9 cellular contexts compared by ENCODE assay signal in the genomic region with DNA sequence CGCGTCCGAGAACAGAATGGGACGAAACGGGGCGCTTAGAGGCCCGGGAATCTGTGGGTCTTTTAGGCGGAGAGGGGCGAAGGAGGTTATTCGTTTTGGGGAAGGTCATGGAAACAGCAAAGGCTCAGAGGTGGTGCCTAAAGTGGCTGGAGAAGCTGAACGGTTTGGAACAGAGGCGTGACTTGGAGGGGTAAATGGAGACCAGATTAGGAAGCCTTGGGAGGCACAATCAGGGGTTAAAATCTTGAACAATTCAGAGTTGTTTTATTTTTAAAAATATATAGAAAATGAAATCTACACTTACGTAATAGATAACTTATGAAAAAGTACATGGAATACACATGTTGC. TPM values are rescaled to one million over a fixed set of nuclear protein-coding genes. Genes with fewer than 3 reads are reported as not detected.
DNase-seq lines count a peak whose midpoint lies in the region; ATAC-seq and TF ChIP-seq lines count a peak whose summit lies in the region.
"Had no signal": no experiment of that assay in that cellular context is flagged by ENCODE, and none has a peak within 500 bp of the region (broad histone marks: within the 10 kb centered on the region; RNA-seq: fewer than 3 reads in every experiment).

No MANE protein-coding gene starts in this region.

- H3K4me1 Mint-ChIP-seq in T-helper 2 cell treated with Interferon-gamma antibody and Interleukin-4, amounts not matched to agents 5 μg/mL and 100 μg/mL, for 36 hours (ENCODE audit: low read depth): peaks cover 19% of the 10 kb centered on the region

- peaks cover 7% of the 10 kb centered on the region for H3K9me3 Mint-ChIP-seq in T-helper 2 cell treated with Interferon-gamma antibody and Interleukin-4, amounts not matched to agents 5 μg/mL and 100 μg/mL, for 36 hours

- peak overlapping the region; percentile 90 for H3K4me3 Mint-ChIP-seq in T-helper 2 cell treated with Interferon-gamma antibody and Interleukin-4, amounts not matched to agents 5 μg/mL and 100 μg/mL, for 36 hours

- DNase-seq in T-helper 2 cell treated with Interferon-gamma antibody and Interleukin-4, amounts not matched to agents 5 μg/mL and 100 μg/mL, for 36 hours (ENCODE audit: low spot score): no peak
- no peak for DNase-seq in T-helper 2 cell
- DNase-seq in lung (ENCODE audit: low spot score): no peak
- no peak for DNase-seq in left lobe of liver (ENCODE audit: low spot score)
- no peak for DNase-seq in NCI-H446 treated with DMSO at 0.1 percent for 48 hours (lab: John Stamatoyannopoulos, UW)

- peaks cover 2% of the 10 kb centered on the region for H3K36me3 Mint-ChIP-seq in T-helper 2 cell treated with Interferon-gamma antibody and Interleukin-4, amounts not matched to agents 5 μg/mL and 100 μg/mL, for 36 hours (ENCODE audit: low read depth)

- no peaks in the 10 kb centered on the region for H3K27me3 ChIP-seq in lung (ENCODE audit: control insufficient read depth, insufficient read depth)

- H3K27ac ChIP-seq in cingulate gyrus (ENCODE audit: low read depth, low read length): peak overlapping the region; percentile 48
- peak overlapping the region in 1 of 2 donors; percentile 84 for H3K27ac ChIP-seq in lung (ENCODE audit: low read depth in 1 of 2, low read length in 1 of 2)
- peak overlapping the region; percentile 78 for H3K27ac ChIP-seq in temporal lobe (ENCODE audit: low read depth, low read length)

- H3K27ac Mint-ChIP-seq in T-helper 2 cell treated with Interferon-gamma antibody and Interleukin-4, amounts not matched to agents 5 μg/mL and 100 μg/mL, for 36 hours: peak overlapping the region; percentile 77

- no peak for TF ChIP-seq CTCF in lung (IDR thresholded peaks at IDR 0.05; ENCODE audit: control extremely low read depth, extremely low read depth)

- peaks cover 83% of the 10 kb centered on the region for H3K27me3 Mint-ChIP-seq in T-helper 2 cell treated with Interferon-gamma antibody and Interleukin-4, amounts not matched to agents 5 μg/mL and 100 μg/mL, for 36 hours (ENCODE audit: low read depth)

- ATAC-seq in lung (ENCODE audit: insufficient read depth, low FRiP score): no peak
- no peak for ATAC-seq in left lobe of liver
- ATAC-seq in HG03139 (IDR thresholded peaks at IDR 0.05; ENCODE audit: unreplicated experiment): no peak

- 2% methylated on average over 13 of the region's 13 CpGs for WGBS in lung, 2 donors

- peak overlapping the region; percentile 52 for H3K4me3 ChIP-seq in lung

- H3K9me3 ChIP-seq in lung (ENCODE audit: control insufficient read depth in 2 of 2, insufficient read depth in 1 of 2, low read length in 1 of 2): no peaks in the 10 kb centered on the region

- H3K4me1 ChIP-seq in lung (ENCODE audit: control insufficient read depth in 2 of 2, insufficient read depth in 2 of 2, low read length in 2 of 2): peaks cover 4 to 6% of the 10 kb centered on the region in 2 donors

- no peaks in the 10 kb centered on the region for H3K36me3 ChIP-seq in lung (ENCODE audit: control insufficient read depth in 2 of 2, insufficient read depth in 2 of 2, low read length in 2 of 2)

RNA-seq across cellular contexts. Expression of gene PLAAT5, which starts 0.2 kb away (rescaled TPM):
- total RNA-seq in lung (1 to 10 TPM; 1.1 to 5.6 TPM), temporal lobe (1.5 TPM), left lobe of liver (not detected)
- 1 to 10 TPM; 2.5 to 3.8 TPM for polyA plus RNA-seq in lung
- total RNA-seq: SK-MEL-5 had no signal

RNA-seq across cellular contexts. Expression of gene LGALS12, which starts 14.7 kb away (rescaled TPM):
- total RNA-seq in lung (1 to 10 TPM in 1 of 2 donors, under 1 TPM in 1; 0.43 to 1.3 TPM), temporal lobe (not detected), left lobe of liver (not detected)
- under 1 TPM; 0.75 to 0.98 TPM for polyA plus RNA-seq in lung
- total RNA-seq: SK-MEL-5 had no signal

RNA-seq across cellular contexts. Expression of gene PLAAT4, which starts 45.4 kb away (rescaled TPM):
- total RNA-seq in lung (100 to 1,000 TPM in 1 of 2 donors, 10 to 100 TPM in 1; 49.7 to 133 TPM), temporal lobe (3.0 TPM), left lobe of liver (47.6 TPM)
- polyA plus RNA-seq in lung: 100 to 1,000 TPM; 163 to 336 TPM
- total RNA-seq: SK-MEL-5 had no signal

Comparison
In these comparisons a context has a peak if more than half of its experiments do, and no peak if none do; other contexts are left out.
1. RNA of gene PLAAT4, which starts 45.4 kb away (total RNA-seq): 49.7 to 133 TPM in lung and 47.6 TPM in left lobe of liver (single experiment); 3.0 TPM in temporal lobe (single experiment); every median in the first group is over 10 times any median in the second.